ENCODE assay signal across 8 cellular contexts in genomic region chr4:2963185-2964076, GRCh38. TPM values are rescaled to one million over a fixed set of nuclear protein-coding genes. Genes with fewer than 3 reads are reported as not detected.
DNase-seq lines count a peak whose midpoint lies in the region; ATAC-seq, FAIRE-seq and TF ChIP-seq lines count a peak whose summit lies in the region.

Gene GRK4 (plus strand): TSS chr4:2963571. CDS start chr4:2964071, 500 bp downstream.
Gene NOP14 (minus strand): TSS chr4:2963406. CDS start chr4:2963319, 87 bp downstream.

- CTCF ChIA-PET in naive thymus-derived CD4-positive, alpha-beta T cell (lab: Charles Lee): interaction anchor here (0.6 to 1.7 kb wide), 5 partner anchors 15 to 955 kb away, joined by 3 to 5 read pairs (median 3); no protein-coding TSS in a partner anchor

- peak within 1 kb of the TSS; percentile 95 for H3K4me2 ChIP-seq in GM23338
- H3K4me2 ChIP-seq in fibroblast of lung (ENCODE audit: extremely low read depth, insufficient read depth, low read length): peak within 1 kb of the TSS; percentile 94

- H3K4me3 Mint-ChIP-seq in GM23338: peak within 1 kb of the TSS; percentile 89
- peak within 1 kb of the TSS; percentile 82 to 95 (median 90) for H3K4me3 Mint-ChIP-seq in naive thymus-derived CD4-positive, alpha-beta T cell
- H3K4me3 Mint-ChIP-seq in stimulated activated memory B cell treated with anti-CD40 and anti-IgM and Interleukin-4, amounts not matched to agents 10 μg/mL and 1 μg/mL and 100 μg/mL, for 72 hours: peak within 1 kb of the TSS; percentile 94

- peak within 1 kb of the TSS; percentile 95 for H3K9ac ChIP-seq in fibroblast of lung (ENCODE audit: insufficient read depth, low read length)

- DNase-seq in EL (peak; percentile 98), GM23338 (ENCODE audit: low spot score) (peak; percentile 99), Kasumi-1 (lab: John Stamatoyannopoulos, UW) (peak; percentile 96 to 97), RCC 7860 (ENCODE audit: low spot score) (peak; percentile 95), fibroblast of lung (ENCODE audit: low read depth in 2 of 2) (peak; percentile 98)
- peak; percentile 90 to 95 for DNase-seq in activated T-helper 1 cell treated with anti-CD3 and anti-CD28 coated beads, Interleukin-2, amount 50 U/mL, for 16 hours (ENCODE audit: low read depth in 1 of 2, low spot score in 1 of 2)
- peak; percentile 91 to 98 (median 96) for DNase-seq in naive thymus-derived CD4-positive, alpha-beta T cell

- H4K20me1 ChIP-seq in GM23338 (replicated peaks; ENCODE audit: insufficient read depth) (peaks cover 7% of the 10 kb centered on the region), fibroblast of lung (ENCODE audit: control insufficient read depth, extremely low read depth, insufficient read depth, low read length) (no peaks in the 10 kb centered on the region)

- H3K9me3 ChIP-seq in fibroblast of lung (ENCODE audit: control insufficient read depth, insufficient read depth, low read depth, low read length): no peaks in the 10 kb centered on the region
- no peaks in the 10 kb centered on the region for H3K9me3 ChIP-seq in naive thymus-derived CD4-positive, alpha-beta T cell (ENCODE audit: control insufficient read depth in 2 of 3, low read length in 3 of 3)

- peaks cover 11% of the 10 kb centered on the region for H3K27me3 ChIP-seq in GM23338 (ENCODE audit: insufficient read depth)
- no peaks in the 10 kb centered on the region for H3K27me3 ChIP-seq in fibroblast of lung (ENCODE audit: control insufficient read depth, insufficient read depth, low read length)
- H3K27me3 ChIP-seq in naive thymus-derived CD4-positive, alpha-beta T cell (ENCODE audit: control insufficient read depth in 2 of 2, insufficient read depth in 2 of 2, low read length in 2 of 2): no peaks in the 10 kb centered on the region

- H3K27ac ChIP-seq in GM23338 (ENCODE audit: low read depth) (peak within 1 kb of the TSS; percentile 74; the same call in 1 of the 2 replicates), fibroblast of lung (ENCODE audit: insufficient read depth, low read length) (peak within 1 kb of the TSS; percentile 91)
- peak within 1 kb of the TSS; percentile 84 for H3K27ac ChIP-seq in naive thymus-derived CD4-positive, alpha-beta T cell (ENCODE audit: low read depth, low read length)

- H2AFZ ChIP-seq in GM23338: peak within 1 kb of the TSS; percentile 93
- H2AFZ ChIP-seq in fibroblast of lung (ENCODE audit: low read length): peak within 1 kb of the TSS; percentile 81

- peaks cover 4% of the 10 kb centered on the region; the same call in 1 of the 3 replicates for H3K9me3 Mint-ChIP-seq in GM23338
- H3K9me3 Mint-ChIP-seq in naive thymus-derived CD4-positive, alpha-beta T cell: peaks cover 0 to 6% (median 0%) of the 10 kb centered on the region in 11 donors
- no peaks in the 10 kb centered on the region for H3K9me3 Mint-ChIP-seq in stimulated activated memory B cell treated with anti-CD40 and anti-IgM and Interleukin-4, amounts not matched to agents 10 μg/mL and 1 μg/mL and 100 μg/mL, for 72 hours

- peak within 1 kb of the TSS; percentile 97 for H3K27ac Mint-ChIP-seq in GM23338
- peak within 1 kb of the TSS; percentile 67 to 93 (median 85) for H3K27ac Mint-ChIP-seq in naive thymus-derived CD4-positive, alpha-beta T cell
- peak within 1 kb of the TSS; percentile 95 for H3K27ac Mint-ChIP-seq in stimulated activated memory B cell treated with anti-CD40 and anti-IgM and Interleukin-4, amounts not matched to agents 10 μg/mL and 1 μg/mL and 100 μg/mL, for 72 hours

- H3F3A ChIP-seq in GM23338 (replicated peaks; ENCODE audit: low read depth): peaks cover 14% of the 10 kb centered on the region

- H3K4me1 Mint-ChIP-seq in GM23338: peaks cover 13% of the 10 kb centered on the region
- peaks cover 20 to 41% (median 34%) of the 10 kb centered on the region in 7 donors for H3K4me1 Mint-ChIP-seq in naive thymus-derived CD4-positive, alpha-beta T cell
- H3K4me1 Mint-ChIP-seq in stimulated activated memory B cell treated with anti-CD40 and anti-IgM and Interleukin-4, amounts not matched to agents 10 μg/mL and 1 μg/mL and 100 μg/mL, for 72 hours: peaks cover 40% of the 10 kb centered on the region

- POLR2A ChIA-PET in naive thymus-derived CD4-positive, alpha-beta T cell (lab: Charles Lee): interaction anchor here (0.6 to 3.6 kb wide), 21 partner anchors 9 to 1001 kb away, joined by 3 to 26 read pairs (median 3); partner anchors contain the start of gene RNF4

- peak within 1 kb of the TSS; percentile 76 for H3K4me3 ChIP-seq in GM23338
- peak within 1 kb of the TSS; percentile 87 to 97 (median 90) for H3K4me3 ChIP-seq in fibroblast of lung (replicated peaks in 1 of 4; ENCODE audit: control extremely low read depth in 1 of 4, insufficient read depth in 1 of 4, low read depth in 3 of 4, low read length in 4 of 4)
- peak within 1 kb of the TSS; percentile 98 for H3K4me3 ChIP-seq in naive thymus-derived CD4-positive, alpha-beta T cell (ENCODE audit: low read length)

- no peaks in the 10 kb centered on the region for H3K9me2 ChIP-seq in GM23338 (ENCODE audit: insufficient read depth)

- 0 out of 4 replicates have a peak, but pooled peaks of 1 of the 2 experiments have one; percentile 3 for TF ChIP-seq CTCF in GM23338 (conservative IDR thresholded peaks at IDR 0.05; ENCODE audit: low read depth in 2 of 2)
- TF ChIP-seq CTCF in fibroblast of lung (conservative IDR thresholded peaks at IDR 0.05 in 1 of 2, IDR thresholded peaks at IDR 0.05 in 1 of 2; ENCODE audit: low read depth in 1 of 2, low read length in 2 of 2): peak in 1 of 2 donors; percentile 6

- intact Hi-C loops in naive thymus-derived CD4-positive, alpha-beta T cell (cut with micrococcal nuclease): loop anchor here (1.0 to 5.0 kb wide), 25 partner anchors 9 to 1616 kb away; partner anchors contain the start of genes HAUS3 (in 2 of the 2), HTT (in 2 of the 2), HTT-AS (in 2 of the 2) and LRPAP1 (in 2 of the 2)

- H3K4me1 ChIP-seq in GM23338 (ENCODE audit: insufficient read depth) (0 out of 2 replicates have a peak, but pooled peaks cover 3% of the 10 kb centered on the region), fibroblast of lung (ENCODE audit: control insufficient read depth, extremely low read depth, insufficient read depth, low read length) (peaks cover 4% of the 10 kb centered on the region)
- peaks cover 18 to 19% of the 10 kb centered on the region in 2 donors for H3K4me1 ChIP-seq in naive thymus-derived CD4-positive, alpha-beta T cell (ENCODE audit: control insufficient read depth in 2 of 2, insufficient read depth in 2 of 2, low read length in 2 of 2)

- H3K36me3 ChIP-seq in GM23338 (ENCODE audit: insufficient read depth): no peaks in the 10 kb centered on the region
- H3K36me3 ChIP-seq in fibroblast of lung (ENCODE audit: control insufficient read depth, insufficient read depth, low read length): peaks cover 2% of the 10 kb centered on the region
- H3K36me3 ChIP-seq in naive thymus-derived CD4-positive, alpha-beta T cell (ENCODE audit: control insufficient read depth in 2 of 3, insufficient read depth in 3 of 3, low read length in 3 of 3): peaks cover 0 to 5% (median 0%) of the 10 kb centered on the region in 3 experiments

- peak; percentile 57 for FAIRE-seq in RCC 7860 (lab: Jason Lieb, UNC)

- H3K36me3 Mint-ChIP-seq in GM23338 (ENCODE audit: low read depth): peaks cover 22% of the 10 kb centered on the region
- peaks cover 0 to 11% (median 0%) of the 10 kb centered on the region in 5 donors for H3K36me3 Mint-ChIP-seq in naive thymus-derived CD4-positive, alpha-beta T cell
- peaks cover 17% of the 10 kb centered on the region for H3K36me3 Mint-ChIP-seq in stimulated activated memory B cell treated with anti-CD40 and anti-IgM and Interleukin-4, amounts not matched to agents 10 μg/mL and 1 μg/mL and 100 μg/mL, for 72 hours

- H3K79me2 ChIP-seq in GM23338 (replicated peaks; ENCODE audit: insufficient read depth): peaks cover 37% of the 10 kb centered on the region
- H3K79me2 ChIP-seq in fibroblast of lung (ENCODE audit: control insufficient read depth, insufficient read depth, low read length): peaks cover 37% of the 10 kb centered on the region

- peak; percentile 91 for ATAC-seq in GM23338
- peak; percentile 97 for ATAC-seq in naive thymus-derived CD4-positive, alpha-beta T cell
- peak; percentile 97 for ATAC-seq in stimulated activated memory B cell treated with anti-CD40 and anti-IgM and Interleukin-4, amounts not matched to agents 10 μg/mL and 1 μg/mL and 100 μg/mL, for 72 hours

- peaks cover 10% of the 10 kb centered on the region for H3K27me3 Mint-ChIP-seq in GM23338 (ENCODE audit: insufficient read depth, low read depth, poor library complexity)
- H3K27me3 Mint-ChIP-seq in naive thymus-derived CD4-positive, alpha-beta T cell: peaks cover 0 to 2% (median 0%) of the 10 kb centered on the region in 5 donors
- no peaks in the 10 kb centered on the region for H3K27me3 Mint-ChIP-seq in stimulated activated memory B cell treated with anti-CD40 and anti-IgM and Interleukin-4, amounts not matched to agents 10 μg/mL and 1 μg/mL and 100 μg/mL, for 72 hours

TF ChIP-seq in GM23338, 12 proteins besides CTCF, POLR2A, EP300 and RAD21 (continues in another document):
- no peak for TF ChIP-seq EZH2 (IDR thresholded peaks at IDR 0.05; ENCODE audit: low read depth, unreplicated experiment)
- TF ChIP-seq POLR2AphosphoS5 (IDR thresholded peaks at IDR 0.05; ENCODE audit: low read depth): peak; percentile 89

RNA-seq across cellular contexts. Expression of gene GRK4, which starts in this region (rescaled TPM):
- total RNA-seq in GM23338 (2014; rRNA removed; shearing (Covaris generic)): 0.82 and 1.4 TPM in 2 replicates
- 1.3 and 2.4 TPM in 2 replicates for polyA plus RNA-seq in GM23338 (2016; fragmentation: Nextera tagmentation; extraction: Ambion mirVana)
- 5.9 and 6.9 TPM in 2 replicates for total RNA-seq in fibroblast of lung
- 4.0 and 4.4 TPM in 2 replicates for polyA plus RNA-seq in fibroblast of lung
- 4.3 and 4.4 TPM in 2 replicates for polyA plus RNA-seq in fibroblast of lung (2012)
- polyA minus RNA-seq in fibroblast of lung (ENCODE audit: low replicate concordance): 2.1 and 10.2 TPM in 2 replicates
- total RNA-seq in naive thymus-derived CD4-positive, alpha-beta T cell: 1 to 10 TPM; 1.7 to 4.0 (median 2.8) TPM
- polyA plus RNA-seq in naive thymus-derived CD4-positive, alpha-beta T cell: 1 to 10 TPM; 1.7 to 2.1 TPM

RNA-seq across cellular contexts. Expression of gene NOP14, which starts in this region (rescaled TPM):
- 24.2 and 29.9 TPM in 2 replicates for total RNA-seq in GM23338 (2014; rRNA removed; shearing (Covaris generic))
- polyA plus RNA-seq in GM23338 (2016; fragmentation: Nextera tagmentation; extraction: Ambion mirVana) (38.7 and 38.9 TPM in 2 replicates), fibroblast of lung (13.1 and 20.6 TPM in 2 replicates)
- total RNA-seq in fibroblast of lung: 16.7 and 17.7 TPM in 2 replicates
- 22.1 and 32.0 TPM in 2 replicates for polyA plus RNA-seq in fibroblast of lung (2012)
- polyA minus RNA-seq in fibroblast of lung (ENCODE audit: low replicate concordance): 15.7 and 16.7 TPM in 2 replicates
- total RNA-seq in naive thymus-derived CD4-positive, alpha-beta T cell: 10 to 100 TPM; 23.1 to 59.8 (median 43.9) TPM
- polyA plus RNA-seq in naive thymus-derived CD4-positive, alpha-beta T cell: 10 to 100 TPM; 12.6 to 33.7 TPM

Comparison
In these comparisons a context has a peak if more than half of its experiments do, and no peak if none do; other contexts are left out.
1. Peak in every context shown above with its lines: DNase-seq, ATAC-seq, H3K4me3 ChIP-seq and H3K27ac ChIP-seq.